10 cellular contexts compared by ENCODE assay signal in genomic region chr2:168712053-168712452, GRCh38.
A peak's percentile ranks its signal among the peaks of the same experiment; 100 is the strongest.
DNase-seq lines count a peak whose midpoint lies in the region; ATAC-seq and TF ChIP-seq lines count a peak whose summit lies in the region.
"Had no signal": no experiment of that assay in that cellular context is flagged by ENCODE, and none has a peak within 500 bp of the region (broad histone marks: within the 10 kb centered on the region; RNA-seq: fewer than 3 reads in every experiment).

No MANE protein-coding gene starts in this region.

- peak; percentile 99 for ATAC-seq in GM18498 (IDR thresholded peaks at IDR 0.05; ENCODE audit: unreplicated experiment)
- ATAC-seq in GM21515 (IDR thresholded peaks at IDR 0.05; ENCODE audit: unreplicated experiment): peak; percentile 98
- peak; percentile 99 for ATAC-seq in HG03378 (IDR thresholded peaks at IDR 0.05; ENCODE audit: unreplicated experiment)

- no peak overlapping the region for H3K27ac ChIP-seq in endodermal cell (ENCODE audit: low read depth, low read length)

- peaks cover 9% of the 10 kb centered on the region for H3K36me3 Mint-ChIP-seq in endodermal cell (ENCODE audit: low read depth)

- TF ChIP-seq CTCF in endodermal cell (conservative IDR thresholded peaks at IDR 0.05): peak; percentile 56

- no peak overlapping the region for H3K27ac Mint-ChIP-seq in endodermal cell

- H3K27me3 ChIP-seq in endodermal cell (ENCODE audit: control insufficient read depth, insufficient read depth, low read length, poor library complexity, severe bottlenecking): no peaks in the 10 kb centered on the region

- no peak overlapping the region for H3K9ac ChIP-seq in endodermal cell (ENCODE audit: extremely low read depth, low read length, poor library complexity, severe bottlenecking)

- no peaks in the 10 kb centered on the region for H3K9me3 Mint-ChIP-seq in endodermal cell

- H3K36me3 ChIP-seq in endodermal cell (ENCODE audit: control insufficient read depth, insufficient read depth, low read length): peaks cover 19% of the 10 kb centered on the region

- H3K4me3 Mint-ChIP-seq in endodermal cell: no peak overlapping the region

- H3K27me3 Mint-ChIP-seq in endodermal cell (ENCODE audit: insufficient read depth): no peaks in the 10 kb centered on the region

- H3K4me1 Mint-ChIP-seq in endodermal cell: peaks cover 3% of the 10 kb centered on the region

- WGBS in endodermal cell (ENCODE audit: insufficient coverage in 1 of 2, insufficient read length in 1 of 2), 2 experiments: 100% methylated on average over 1 of the region's 1 CpG; no CpG with 5 or more reads in 1 of the 2 experiments

- H3K4me1 ChIP-seq in endodermal cell (ENCODE audit: control insufficient read depth, insufficient read depth, low read length): no peaks in the 10 kb centered on the region

- no peak for DNase-seq in endodermal cell
- DNase-seq in COLO668 (lab: John Stamatoyannopoulos, UW; ENCODE audit: unreplicated experiment): no peak
- DNase-seq in posterior cingulate gyrus: no peak
- DNase-seq in stimulated activated CD8-positive, alpha-beta memory T cell treated with anti-CD3 and anti-CD28 coated beads, Interleukin-4, amount 100 ng/mL, for 48 hours: no peak
- no peak for DNase-seq in stimulated activated CD4-positive, alpha-beta T cell treated with anti-CD3 and anti-CD28 coated beads, Interleukin-12 subunit alpha, Interleukin-12 subunit beta, amount 100 ng/mL, for 4 hours
- DNase-seq: activated T-cell treated with anti-CD3 and anti-CD28 coated beads, Interleukin-2, amount 50 U/mL, for 48 hours; NK-92 treated with Interleukin-12 subunit alpha and Interleukin-12 subunit beta, amount 100 ng/mL, for 24 hours had no signal

- no peak overlapping the region for H3K4me3 ChIP-seq in endodermal cell (ENCODE audit: low read length)

- intact Hi-C loops in posterior cingulate gyrus (cut with DNase I): no loop called here

- no peaks in the 10 kb centered on the region for H3K9me3 ChIP-seq in endodermal cell (ENCODE audit: control insufficient read depth, low read length)
